8 cellular contexts compared by ENCODE assay signal in genomic region chr12:7959278-7960063, GRCh38. TPM values are rescaled to one million over a fixed set of nuclear protein-coding genes. Genes with fewer than 3 reads are reported as not detected.
A peak's percentile ranks its signal among the peaks of the same experiment; 100 is the strongest.
DNase-seq lines count a peak whose midpoint lies in the region; ATAC-seq and TF ChIP-seq lines count a peak whose summit lies in the region.

No MANE protein-coding gene starts in this region.

- H3K4me1 Mint-ChIP-seq in activated CD4-positive, alpha-beta T cell treated with anti-CD3 and anti-CD28 coated beads, Interleukin-2, amount 10 ng/mL, durations not matched to agents 24 days and 14 days: peaks cover 36% of the 10 kb centered on the region

- H3K9me3 ChIP-seq in HUES64 (ENCODE audit: insufficient read depth, low read depth, low read length) (no peaks in the 10 kb centered on the region), esophagus squamous epithelium (no peaks in the 10 kb centered on the region), aorta (ENCODE audit: control insufficient read depth, low read length) (no peaks in the 10 kb centered on the region), sigmoid colon (no peaks in the 10 kb centered on the region)

- H3K27ac ChIP-seq in HUES64 (ENCODE audit: low read depth, low read length) (peak overlapping the region; percentile 82), esophagus squamous epithelium (peak overlapping the region; percentile 6 to 80 (median 74)), aorta (ENCODE audit: low read depth in 1 of 2, low read length in 2 of 2) (no peak overlapping the region), sigmoid colon (peak overlapping the region in 1 of 4 donors; percentile 74)

- H3K9me3 Mint-ChIP-seq in activated CD4-positive, alpha-beta T cell treated with anti-CD3 and anti-CD28 coated beads, Interleukin-2, amount 10 ng/mL, durations not matched to agents 24 days and 14 days: no peaks in the 10 kb centered on the region

- TF ChIP-seq CTCF in esophagus squamous epithelium (IDR thresholded peaks at IDR 0.05) (no peak), sigmoid colon (IDR thresholded peaks at IDR 0.05) (no peak)

- no peaks in the 10 kb centered on the region for H3K27me3 ChIP-seq in HUES64 (ENCODE audit: insufficient read depth, low read length)
- H3K27me3 ChIP-seq in esophagus squamous epithelium: no peaks in the 10 kb centered on the region
- H3K27me3 ChIP-seq in aorta (ENCODE audit: control insufficient read depth in 1 of 2, insufficient read depth in 2 of 2, low read length in 1 of 2): no peaks in the 10 kb centered on the region
- H3K27me3 ChIP-seq in sigmoid colon: no peaks in the 10 kb centered on the region

- ATAC-seq in GM19035 (IDR thresholded peaks at IDR 0.05; ENCODE audit: unreplicated experiment) (peak; percentile 49), aorta (ENCODE audit: low FRiP score) (no peak), GM19328 (IDR thresholded peaks at IDR 0.05; ENCODE audit: unreplicated experiment) (no peak)

- no peaks in the 10 kb centered on the region for H3K36me3 ChIP-seq in HUES64 (ENCODE audit: insufficient read depth, low read length)
- no peaks in the 10 kb centered on the region for H3K36me3 ChIP-seq in esophagus squamous epithelium
- H3K36me3 ChIP-seq in aorta (ENCODE audit: control insufficient read depth in 1 of 2, insufficient read depth in 2 of 2, low read length in 1 of 2): no peaks in the 10 kb centered on the region
- H3K36me3 ChIP-seq in sigmoid colon: no peaks in the 10 kb centered on the region

- H3K4me3 Mint-ChIP-seq in activated CD4-positive, alpha-beta T cell treated with anti-CD3 and anti-CD28 coated beads, Interleukin-2, amount 10 ng/mL, durations not matched to agents 24 days and 14 days: peak overlapping the region; percentile 94

- peaks cover 17% of the 10 kb centered on the region for H3K36me3 Mint-ChIP-seq in activated CD4-positive, alpha-beta T cell treated with anti-CD3 and anti-CD28 coated beads, Interleukin-2, amount 10 ng/mL, durations not matched to agents 24 days and 14 days (ENCODE audit: low read depth)

- peaks cover 28% of the 10 kb centered on the region for H3K4me1 ChIP-seq in HUES64 (ENCODE audit: insufficient read depth, low read length)
- peaks cover 5 to 31% (median 6%) of the 10 kb centered on the region in 3 donors for H3K4me1 ChIP-seq in esophagus squamous epithelium
- H3K4me1 ChIP-seq in aorta (ENCODE audit: control insufficient read depth in 1 of 2, insufficient read depth in 2 of 2, low read length in 2 of 2): no peaks in the 10 kb centered on the region
- peaks cover 0 to 6% (median 0%) of the 10 kb centered on the region in 4 donors for H3K4me1 ChIP-seq in sigmoid colon

- H3K27ac Mint-ChIP-seq in activated CD4-positive, alpha-beta T cell treated with anti-CD3 and anti-CD28 coated beads, Interleukin-2, amount 10 ng/mL, durations not matched to agents 24 days and 14 days: peak overlapping the region; percentile 95

- 4% methylated on average over 5 of the region's 5 CpGs for whole genome bisulfite sequencing in HUES64
- 28 to 34% methylated on average over 4 to 5 of the region's 5 CpGs for WGBS in esophagus squamous epithelium, 2 donors
- WGBS in aorta, 2 donors: 73 to 80% methylated on average over 5 of the region's 5 CpGs
- WGBS in sigmoid colon, 2 donors: 30 to 55% methylated on average over 5 of the region's 5 CpGs

- DNase-seq in activated CD4-positive, alpha-beta T cell treated with anti-CD3 and anti-CD28 coated beads, Interleukin-2, amount 10 ng/mL, durations not matched to agents 24 days and 14 days: peak; percentile 90
- DNase-seq in esophagus squamous epithelium (lab: John Stamatoyannopoulos, UW) (no peak), aorta (no peak), sigmoid colon (no peak)
- peak; percentile 46 for DNase-seq in stimulated activated CD4-positive, alpha-beta T cell treated with anti-CD3 and anti-CD28 coated beads, Interleukin-1b, Interleukin-23, amount 100 ng/mL, for 48 hours

- TF ChIP-seq POLR2A in esophagus squamous epithelium (IDR thresholded peaks at IDR 0.05) (no peak), sigmoid colon (IDR thresholded peaks at IDR 0.05) (no peak)

- H3K27me3 Mint-ChIP-seq in activated CD4-positive, alpha-beta T cell treated with anti-CD3 and anti-CD28 coated beads, Interleukin-2, amount 10 ng/mL, durations not matched to agents 24 days and 14 days: no peaks in the 10 kb centered on the region

- intact Hi-C loops in activated CD4-positive, alpha-beta T cell treated with anti-CD3 and anti-CD28 coated beads, Interleukin-2, amount 10 ng/mL, durations not matched to agents 24 days and 14 days (cut with micrococcal nuclease): loop anchor here (1.0 to 2.0 kb wide), 4 partner anchors 11 to 67 kb away; partner anchors contain the start of gene SLC2A3
- intact Hi-C loops in esophagus squamous epithelium (cut with DNase I): no loop called here
- intact Hi-C loops in aorta (cut with DNase I): loop anchor here in 1 of 2 donors (2.0 kb wide), 1 partner anchor 21 kb away; no protein-coding TSS in a partner anchor
- intact Hi-C loops in sigmoid colon (cut with DNase I): loop anchor here (2.0 kb wide), 1 partner anchor 25 kb away; no protein-coding TSS in a partner anchor

- H3K4me3 ChIP-seq in HUES64 (ENCODE audit: low read length) (peak overlapping the region; percentile 64), esophagus squamous epithelium (peak overlapping the region in 2 of 4 donors; percentile 46 to 65), aorta (ENCODE audit: low read length in 2 of 2) (no peak overlapping the region), sigmoid colon (no peak overlapping the region)

- TF ChIP-seq EP300 in sigmoid colon (IDR thresholded peaks at IDR 0.05): no peak

- H3K9ac ChIP-seq in HUES64 (ENCODE audit: low read depth, low read length): peak overlapping the region; percentile 37; the same call in 1 of the 2 replicates

RNA-seq across cellular contexts. Expression of gene SLC2A3, which starts 23.5 kb away (rescaled TPM):
- 433 TPM for polyA plus RNA-seq in HUES64 (2013, experiment 1 of 2)
- polyA plus RNA-seq in HUES64 (2013, experiment 2 of 2): 526 TPM
- 362 and 366 TPM in 2 replicates for total RNA-seq in activated CD4-positive, alpha-beta T cell treated with anti-CD3 and anti-CD28 coated beads, Interleukin-2, amount 10 ng/mL, durations not matched to agents 24 days and 14 days
- total RNA-seq in esophagus squamous epithelium (1 to 10 TPM; 3.8 to 9.9 (median 4.4) TPM), aorta (100 to 1,000 TPM; 142 to 178 TPM), sigmoid colon (100 to 1,000 TPM in 1 of 4 donors, 10 to 100 TPM in 3; 12.8 to 110 (median 30.9) TPM)
- polyA plus RNA-seq in aorta (1 to 10 TPM; 6.0 to 7.4 TPM), sigmoid colon (10 to 100 TPM in 1 of 3 donors, 1 to 10 TPM in 2; 3.0 to 12.6 (median 6.0) TPM)

Comparison
In these comparisons a context has a peak if more than half of its experiments do, and no peak if none do; other contexts are left out.
1. H3K27ac ChIP-seq: peak in HUES64 (single experiment) and esophagus squamous epithelium (4 of 4); none in aorta (0 of 2).
2. DNase-seq: peak in activated CD4-positive, alpha-beta T cell treated with anti-CD3 and anti-CD28 coated beads, Interleukin-2, amount 10 ng/mL, durations not matched to agents 24 days and 14 days (single experiment) and stimulated activated CD4-positive, alpha-beta T cell treated with anti-CD3 and anti-CD28 coated beads, Interleukin-1b, Interleukin-23, amount 100 ng/mL, for 48 hours (single experiment); none in esophagus squamous epithelium (single experiment), aorta (0 of 2) and sigmoid colon (single experiment).